10 cellular contexts compared by ENCODE assay signal in genomic region chr2:46812381-46813024, GRCh38.
DNase-seq lines count a peak whose midpoint lies in the region; ATAC-seq and TF ChIP-seq lines count a peak whose summit lies in the region.
"Had no signal": no experiment of that assay in that cellular context is flagged by ENCODE, and none has a peak within 500 bp of the region (broad histone marks: within the 10 kb centered on the region; RNA-seq: fewer than 3 reads in every experiment).

No MANE protein-coding gene starts in this region.

- no peak for TF ChIP-seq POLR2A in transverse colon (IDR thresholded peaks at IDR 0.05)

- H3K27ac ChIP-seq in lung (ENCODE audit: low read depth in 1 of 2, low read length in 1 of 2): peak overlapping the region; percentile 35 to 66
- peak overlapping the region; percentile 56 to 74 (median 69) for H3K27ac ChIP-seq in transverse colon
- H3K27ac ChIP-seq: HL-60, PC-9 had no signal

- H3K27me3 ChIP-seq in lung (ENCODE audit: control insufficient read depth, insufficient read depth): no peaks in the 10 kb centered on the region
- H3K27me3 ChIP-seq in transverse colon: no peaks in the 10 kb centered on the region

- H3K9me3 ChIP-seq in lung (ENCODE audit: control insufficient read depth in 2 of 2, insufficient read depth in 1 of 2, low read length in 1 of 2) (no peaks in the 10 kb centered on the region), transverse colon (no peaks in the 10 kb centered on the region)

- H3K4me3 ChIP-seq in lung (no peak overlapping the region), transverse colon (no peak overlapping the region)
- H3K4me3 ChIP-seq: PC-9 had no signal

- ATAC-seq in lung (ENCODE audit: insufficient read depth, low FRiP score): peak; percentile 54

- no peak for TF ChIP-seq CTCF in lung (IDR thresholded peaks at IDR 0.05; ENCODE audit: control extremely low read depth, extremely low read depth)
- no peak for TF ChIP-seq CTCF in transverse colon (IDR thresholded peaks at IDR 0.05)

- intact Hi-C loops in transverse colon (cut with DNase I; ENCODE audit: low total_unique reads): no loop called here

- DNase-seq in M059J (ENCODE audit: low read depth) (peak; percentile 92), dedifferentiated amniotic fluid mesenchymal stem cell (ENCODE audit: extremely low spot score) (peak; percentile 72), lung (ENCODE audit: low spot score) (peak; percentile 55), transverse colon (no peak), OCI-M2 (lab: John Stamatoyannopoulos, UW; ENCODE audit: unreplicated experiment) (no peak), DMS79 (lab: John Stamatoyannopoulos, UW) (no peak), SHP77 treated with DMSO at 0.1 percent for 48 hours (lab: John Stamatoyannopoulos, UW) (no peak)
- DNase-seq in activated naive CD4-positive, alpha-beta T cell (lab: John Stamatoyannopoulos, UW): no peak
- DNase-seq: PC-9 had no signal

- H3K36me3 ChIP-seq in lung (ENCODE audit: control insufficient read depth in 2 of 2, insufficient read depth in 2 of 2, low read length in 2 of 2) (no peaks in the 10 kb centered on the region), transverse colon (no peaks in the 10 kb centered on the region)

- in situ Hi-C loops in transverse colon (cut with MboI; ENCODE audit: low pct_ligation_motif_present in 1 of 4, low pct_unique_long_range_greater_than_20kb in 1 of 4, low sequenced_read_pairs in 3 of 4): no loop called here

- H3K4me1 ChIP-seq in lung (ENCODE audit: control insufficient read depth in 2 of 2, insufficient read depth in 2 of 2, low read length in 2 of 2) (peaks cover 20 to 22% of the 10 kb centered on the region in 2 donors), transverse colon (peaks cover 4 to 36% (median 15%) of the 10 kb centered on the region in 4 donors)

- TF ChIP-seq EP300 in transverse colon (IDR thresholded peaks at IDR 0.05; ENCODE audit: low read depth): no peak

- WGBS in lung, 2 donors: 55 to 64% methylated on average over 10 of the region's 10 CpGs
- WGBS in transverse colon (ENCODE audit: low coverage in 1 of 2), 2 donors: 39 to 63% methylated on average over 1 to 10 of the region's 10 CpGs

Comparison
In these comparisons a context has a peak if more than half of its experiments do, and no peak if none do; other contexts are left out.
1. DNase-seq: peak in M059J (single experiment), dedifferentiated amniotic fluid mesenchymal stem cell (single experiment) and lung (single experiment); none in transverse colon (single experiment), OCI-M2 (single experiment), activated naive CD4-positive, alpha-beta T cell (0 of 4), DMS79 (single experiment) and SHP77 treated with DMSO at 0.1 percent for 48 hours (single experiment).